ENCODE assay signal across 26 cellular contexts in the genomic region with DNA sequence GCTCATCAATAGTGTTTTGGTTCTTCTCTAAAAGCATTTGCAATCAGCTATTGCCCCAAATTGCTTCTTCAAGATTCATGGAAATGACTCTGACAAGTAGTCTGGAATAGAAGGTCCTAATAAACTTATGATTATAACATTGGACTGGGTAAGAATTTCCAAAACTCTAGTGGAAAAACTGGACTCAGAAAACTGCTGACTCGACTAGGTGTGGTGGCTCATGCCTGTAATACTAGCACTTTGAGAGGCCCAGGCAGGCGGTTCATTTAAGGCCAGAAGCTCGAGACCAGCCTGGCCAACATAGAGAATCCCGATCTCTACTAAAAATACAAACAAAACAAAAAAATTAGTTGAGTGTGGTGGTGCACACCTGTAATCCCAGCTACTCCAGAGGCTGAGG. TPM values are rescaled to one million over a fixed set of nuclear protein-coding genes. Genes with fewer than 3 reads are reported as not detected.
DNase-seq lines count a peak whose midpoint lies in the region; ATAC-seq, FAIRE-seq and TF ChIP-seq lines count a peak whose summit lies in the region.
"Had no signal": no experiment of that assay in that cellular context is flagged by ENCODE, and none has a peak within 500 bp of the region (broad histone marks: within the 10 kb centered on the region; RNA-seq: fewer than 3 reads in every experiment).

No MANE protein-coding gene starts in this region.

- intact Hi-C loops in K562 (cut with micrococcal nuclease) (no loop called here), esophagus squamous epithelium (cut with DNase I) (no loop called here)

- no peak overlapping the region for H2AFZ ChIP-seq in K562 (ENCODE audit: low read depth, low read length)
- H2AFZ ChIP-seq: GM23338 had no signal

- no peaks in the 10 kb centered on the region for H4K20me1 ChIP-seq in K562 (replicated peaks; ENCODE audit: control insufficient read depth, insufficient read depth, low read length)
- H4K20me1 ChIP-seq: BLaER1 treated with 17β-estradiol and CSF1 and Interleukin-3, amounts not matched to agents 10 nM and 100 nM had no signal

- FAIRE-seq in K562 (lab: Jason Lieb, UNC) (no peak), small intestine (lab: Jason Lieb, UNC) (no peak)
- FAIRE-seq: A204.1, D721Med, GM12891, GM18507 had no signal

- H3K36me3 ChIP-seq in K562 (ENCODE audit: control insufficient read depth, insufficient read depth, low read length), result no peaks in the 10 kb centered on the region
- no peaks in the 10 kb centered on the region for H3K36me3 ChIP-seq in small intestine (ENCODE audit: control insufficient read depth in 2 of 2, insufficient read depth in 2 of 2, low read length in 2 of 2)
- no peaks in the 10 kb centered on the region for H3K36me3 ChIP-seq in esophagus squamous epithelium
- H3K36me3 ChIP-seq: BE2C; BLaER1 treated with 17β-estradiol and CSF1 and Interleukin-3, amounts not matched to agents 10 nM and 100 nM had no signal

- TF ChIP-seq EP300 in K562 (IDR thresholded peaks at IDR 0.05; ENCODE audit: low read length), result no peak

- H3K27ac ChIP-seq in K562 (ENCODE audit: extremely low read depth, low read depth, low read length) (no peak overlapping the region), small intestine (ENCODE audit: low read depth in 1 of 2, low read length in 1 of 2) (no peak overlapping the region), esophagus squamous epithelium (no peak overlapping the region)
- H3K27ac ChIP-seq: 22Rv1; BLaER1 treated with 17β-estradiol and CSF1 and Interleukin-3, amounts not matched to agents 10 nM and 100 nM had no signal

- no peak for TF ChIP-seq CTCF in K562 (IDR thresholded peaks at IDR 0.05 in 2 of 3, conservative IDR thresholded peaks at IDR 0.05 in 1 of 3; ENCODE audit: insufficient read depth in 2 of 3, low read depth in 1 of 3, low read length in 3 of 3)
- TF ChIP-seq CTCF in esophagus squamous epithelium (IDR thresholded peaks at IDR 0.05), result no peak

- 0 out of 4 replicates have a peak overlapping the region, but pooled peaks of 1 of the 2 experiments have one; percentile 11 for H3K9ac ChIP-seq in K562 (ENCODE audit: insufficient read depth in 1 of 2, low read depth in 2 of 2, low read length in 2 of 2)
- H3K9ac ChIP-seq: BLaER1 treated with 17β-estradiol and CSF1 and Interleukin-3, amounts not matched to agents 10 nM and 100 nM had no signal

- CTCF ChIA-PET in K562 (lab: Yijun Ruan, JAX; ENCODE audit: low intra/inter-chr PET ratio), result no interaction called here

- WGBS in K562 (ENCODE audit: insufficient coverage, low coverage, missing lambda C conversion rate), result 40% methylated on average over 4 of the region's 4 CpGs
- WGBS in small intestine, 3 donors, result 88 to 91% (median 91%) methylated on average over 4 of the region's 4 CpGs
- 89% methylated on average over 4 of the region's 4 CpGs for WGBS in esophagus squamous epithelium, 2 donors

- H3K27ac Mint-ChIP-seq in natural killer cell treated with Interleukin-12 subunit alpha and Interleukin-12 subunit beta and Interleukin-15 and Interleukin-18, amount 100 ng/mL, for 72 hours, result no peak overlapping the region
- H3K27ac Mint-ChIP-seq: CD14-positive monocyte; CD4-positive, alpha-beta T cell; CD8-positive, alpha-beta memory T cell; GM23338; H9 had no signal

- H3K9me1 ChIP-seq in K562 (ENCODE audit: control insufficient read depth, insufficient read depth, low read length), result no peaks in the 10 kb centered on the region

- TF ChIP-seq RAD21 in K562 (CRISPR knock-in tag; conservative IDR thresholded peaks at IDR 0.05 in 1 of 2, IDR thresholded peaks at IDR 0.05 in 1 of 2), result no peak

- H3K4me3 Mint-ChIP-seq in natural killer cell treated with Interleukin-12 subunit alpha and Interleukin-12 subunit beta and Interleukin-15 and Interleukin-18, amount 100 ng/mL, for 72 hours, result no peak overlapping the region
- H3K4me3 Mint-ChIP-seq: CD14-positive monocyte; CD4-positive, alpha-beta T cell; CD8-positive, alpha-beta memory T cell; GM23338; H9 had no signal

- no peaks in the 10 kb centered on the region for H3K36me3 Mint-ChIP-seq in natural killer cell treated with Interleukin-12 subunit alpha and Interleukin-12 subunit beta and Interleukin-15 and Interleukin-18, amount 100 ng/mL, for 72 hours
- H3K36me3 Mint-ChIP-seq: CD14-positive monocyte; CD8-positive, alpha-beta memory T cell had no signal

- peaks cover 0 to 3% of the 10 kb centered on the region in 2 donors for H3K4me1 Mint-ChIP-seq in natural killer cell treated with Interleukin-12 subunit alpha and Interleukin-12 subunit beta and Interleukin-15 and Interleukin-18, amount 100 ng/mL, for 72 hours (ENCODE audit: low read depth in 2 of 2)

- H3K27me3 Mint-ChIP-seq in natural killer cell treated with Interleukin-12 subunit alpha and Interleukin-12 subunit beta and Interleukin-15 and Interleukin-18, amount 100 ng/mL, for 72 hours, result no peaks in the 10 kb centered on the region
- H3K27me3 Mint-ChIP-seq: CD4-positive, alpha-beta T cell; CD8-positive, alpha-beta memory T cell had no signal

- H3K4me1 ChIP-seq in K562 (replicated peaks in 1 of 2; ENCODE audit: control insufficient read depth in 2 of 2, insufficient read depth in 2 of 2, low read length in 2 of 2) (no peaks in the 10 kb centered on the region; a peak in 2 of 5 replicates), small intestine (ENCODE audit: control insufficient read depth in 2 of 2, insufficient read depth in 1 of 2, low read depth in 1 of 2, low read length in 1 of 2) (no peaks in the 10 kb centered on the region), esophagus squamous epithelium (peaks cover 0 to 42% (median 13%) of the 10 kb centered on the region in 3 donors)
- H3K4me1 ChIP-seq: BE2C had no signal

- H3K27me3 ChIP-seq in K562 (ENCODE audit: control insufficient read depth in 2 of 2, insufficient read depth in 2 of 2, low read length in 2 of 2), result no peaks in the 10 kb centered on the region
- H3K27me3 ChIP-seq in small intestine (ENCODE audit: control insufficient read depth in 2 of 2, insufficient read depth in 2 of 2, low read length in 2 of 2), result no peaks in the 10 kb centered on the region
- no peaks in the 10 kb centered on the region for H3K27me3 ChIP-seq in esophagus squamous epithelium
- H3K27me3 ChIP-seq: BE2C; BLaER1 treated with 17β-estradiol and CSF1 and Interleukin-3, amounts not matched to agents 10 nM and 100 nM had no signal

- TF ChIP-seq POLR2A in K562 (conservative IDR thresholded peaks at IDR 0.05), result no peak
- TF ChIP-seq POLR2A in erythroblast (IDR thresholded peaks at IDR 0.05; ENCODE audit: low read length), result no peak
- TF ChIP-seq POLR2A in esophagus squamous epithelium (IDR thresholded peaks at IDR 0.05), result no peak

- POLR2A ChIA-PET in K562 (lab: Yijun Ruan, JAX), result interaction anchor here (1.1 kb wide), 1 partner anchor 125 kb away, joined by 3 read pairs; a partner anchor contains a TSS

- H3K9me3 Mint-ChIP-seq in natural killer cell treated with Interleukin-12 subunit alpha and Interleukin-12 subunit beta and Interleukin-15 and Interleukin-18, amount 100 ng/mL, for 72 hours, result no peaks in the 10 kb centered on the region
- H3K9me3 Mint-ChIP-seq: CD14-positive monocyte; CD4-positive, alpha-beta T cell; CD8-positive, alpha-beta memory T cell; GM23338; H9 had no signal

- BruUV-seq in K562 (replicated peaks; lab: Mats Ljungman, UMichigan), result no TSS peak

- H3K9me3 ChIP-seq in K562 (replicated peaks; ENCODE audit: control insufficient read depth, insufficient read depth, low read depth, low read length), result no peaks in the 10 kb centered on the region
- no peaks in the 10 kb centered on the region for H3K9me3 ChIP-seq in small intestine (ENCODE audit: control insufficient read depth, low read depth)
- no peaks in the 10 kb centered on the region for H3K9me3 ChIP-seq in esophagus squamous epithelium
- H3K9me3 ChIP-seq: BE2C; BLaER1 treated with 17β-estradiol and CSF1 and Interleukin-3, amounts not matched to agents 10 nM and 100 nM had no signal

- H3K4me3 ChIP-seq in K562 (no peak overlapping the region), small intestine (ENCODE audit: low read depth in 1 of 2, low read length in 2 of 2) (no peak overlapping the region), esophagus squamous epithelium (no peak overlapping the region)
- H3K4me3 ChIP-seq: BLaER1 treated with 17β-estradiol and CSF1 and Interleukin-3, amounts not matched to agents 10 nM and 100 nM; GM23338 had no signal

- peak; percentile 22 for DNase-seq in activated effector memory CD4-positive, alpha-beta T cell treated with anti-CD3 and anti-CD28 coated beads, Interleukin-2, amount 50 U/mL, for 16 hours
- no peak for DNase-seq in activated effector memory CD4-positive, alpha-beta T cell treated with Interleukin-2 at 50 U/mL for 16 hours
- DNase-seq in K562 (ENCODE audit: extremely low read depth in 1 of 4, low spot score in 3 of 4), result no peak
- peak; percentile 32 to 50 for DNase-seq in erythroblast (lab: John Stamatoyannopoulos, UW)
- DNase-seq in small intestine, result no peak
- no peak for DNase-seq in esophagus squamous epithelium (lab: John Stamatoyannopoulos, UW)
- DNase-seq in NCI-H187 treated with DMSO at 0.1 percent for 48 hours (lab: John Stamatoyannopoulos, UW), result no peak
- no peak for DNase-seq in natural killer cell treated with Interleukin-12 subunit alpha and Interleukin-12 subunit beta and Interleukin-15 and Interleukin-18, amount 100 ng/mL, for 72 hours (ENCODE audit: low spot score)
- DNase-seq: ACHN; AML-193; BE2C; CD4-positive, alpha-beta T cell; DMS53; DMS79 treated with DMSO at 0.1 percent for 48 hours; GF-D8; H9 had no signal

- in situ Hi-C loops in K562 (cut with MboI), result no loop called here

- H3K79me2 ChIP-seq in K562 (ENCODE audit: control insufficient read depth, insufficient read depth, low read length), result no peaks in the 10 kb centered on the region

- H3K4me2 ChIP-seq in K562 (ENCODE audit: insufficient read depth, low read length), result no peak overlapping the region
- H3K4me2 ChIP-seq: BLaER1 treated with 17β-estradiol and CSF1 and Interleukin-3, amounts not matched to agents 10 nM and 100 nM; GM23338 had no signal

- ATAC-seq in K562, result no peak
- ATAC-seq in natural killer cell treated with Interleukin-12 subunit alpha and Interleukin-12 subunit beta and Interleukin-15 and Interleukin-18, amount 100 ng/mL, for 72 hours, result no peak
- ATAC-seq: GM23338, HCT116 had no signal

RNA-seq across cellular contexts. Expression of a gene that starts 15.5 kb away (rescaled TPM):
- total RNA-seq in K562 (2011; cell fraction: chromatin; rRNA removed; ENCODE audit: low replicate concordance), result 290 and 653 TPM in 2 replicates
- total RNA-seq in K562 (2011; cell fraction: nucleolus; rRNA removed), result 340 and 358 TPM in 2 replicates
- 338 and 343 TPM in 2 replicates for total RNA-seq in K562 (2011; cell fraction: nucleoplasm; rRNA removed)
- total RNA-seq in K562 (2014; rRNA removed), result 61.1 and 83.7 TPM in 2 replicates
- total RNA-seq in K562 (2014; rRNA removed; fragmentation: Illumina TruSeq; extraction: Trizol), result 44.7 and 55.7 TPM in 2 replicates
- 67.4 and 67.7 TPM in 2 replicates for total RNA-seq in K562 (2015; rRNA removed; fragmentation: Illumina TruSeq; extraction: Trizol)
- total RNA-seq in K562 (2021), result 120 and 127 TPM in 2 replicates
- polyA plus RNA-seq in K562 (2011; rRNA removed), result 90.8 and 133 TPM in 2 replicates
- 112 and 119 TPM in 2 replicates for polyA plus RNA-seq in K562 (2011; cell fraction: cytosol; rRNA removed)
- 493 and 545 TPM in 2 replicates for polyA plus RNA-seq in K562 (2011; cell fraction: nucleus; rRNA removed)
- polyA plus RNA-seq in K562 (2012), result 76.0 and 79.7 TPM in 2 replicates
- 108 and 132 TPM in 2 replicates for polyA plus RNA-seq in K562 (2014; fragmentation: Illumina TruSeq; extraction: Trizol)
- polyA plus RNA-seq in K562 (2014; fragmentation: Nextera tagmentation; extraction: Ambion mirVana), result 1 to 10 TPM; 1.1 TPM
- polyA plus RNA-seq in K562 (2014; rRNA removed), result 85.4 and 108 TPM in 2 replicates
- polyA minus RNA-seq in K562 (2011; rRNA and poly(A)+ RNA removed), result 47.0 and 54.6 TPM in 2 replicates
- 48.0 and 50.7 TPM in 2 replicates for polyA minus RNA-seq in K562 (2011; cell fraction: cytosol; rRNA and poly(A)+ RNA removed)
- 66.6 and 101 TPM in 2 replicates for polyA minus RNA-seq in K562 (2011; cell fraction: nucleus; rRNA and poly(A)+ RNA removed)
- 10 to 100 TPM; 19.2 to 72.2 (median 24.9) TPM for polyA plus RNA-seq in small intestine
- 10 to 100 TPM; 59.0 to 84.7 (median 69.0) TPM for total RNA-seq in esophagus squamous epithelium
- 100 to 1,000 TPM; 131 to 180 TPM for total RNA-seq in natural killer cell treated with Interleukin-12 subunit alpha and Interleukin-12 subunit beta and Interleukin-15 and Interleukin-18, amount 100 ng/mL, for 72 hours

RNA-seq across cellular contexts. Expression of a gene that starts 47.5 kb away (rescaled TPM):
- 54.6 and 104 TPM in 2 replicates for total RNA-seq in K562 (2011; cell fraction: chromatin; rRNA removed; ENCODE audit: low replicate concordance)
- total RNA-seq in K562 (2011; cell fraction: nucleolus; rRNA removed), result 38.6 and 39.2 TPM in 2 replicates
- 46.7 and 47.2 TPM in 2 replicates for total RNA-seq in K562 (2011; cell fraction: nucleoplasm; rRNA removed)
- 15.8 and 18.7 TPM in 2 replicates for total RNA-seq in K562 (2014; rRNA removed)
- total RNA-seq in K562 (2014; rRNA removed; fragmentation: Illumina TruSeq; extraction: Trizol), result 3.3 and 4.0 TPM in 2 replicates
- 9.6 and 11.0 TPM in 2 replicates for total RNA-seq in K562 (2015; rRNA removed; fragmentation: Illumina TruSeq; extraction: Trizol)
- total RNA-seq in K562 (2021), result 26.1 and 27.3 TPM in 2 replicates
- 21.6 and 24.9 TPM in 2 replicates for polyA plus RNA-seq in K562 (2011; rRNA removed)
- 20.1 and 41.9 TPM in 2 replicates for polyA plus RNA-seq in K562 (2011; cell fraction: cytosol; rRNA removed)
- 26.9 and 32.6 TPM in 2 replicates for polyA plus RNA-seq in K562 (2011; cell fraction: nucleus; rRNA removed)
- 14.8 and 15.2 TPM in 2 replicates for polyA plus RNA-seq in K562 (2012)
- 15.2 and 18.3 TPM in 2 replicates for polyA plus RNA-seq in K562 (2014; fragmentation: Illumina TruSeq; extraction: Trizol)
- polyA plus RNA-seq in K562 (2014; fragmentation: Nextera tagmentation; extraction: Ambion mirVana), result under 1 TPM; 0.08 to 0.66 TPM
- polyA plus RNA-seq in K562 (2014; rRNA removed), result 14.7 and 20.5 TPM in 2 replicates
- polyA minus RNA-seq in K562 (2011; rRNA and poly(A)+ RNA removed), result 25.2 and 45.6 TPM in 2 replicates
- 13.1 and 23.2 TPM in 2 replicates for polyA minus RNA-seq in K562 (2011; cell fraction: cytosol; rRNA and poly(A)+ RNA removed)
- 12.1 and 14.4 TPM in 2 replicates for polyA minus RNA-seq in K562 (2011; cell fraction: nucleus; rRNA and poly(A)+ RNA removed)
- 10 to 100 TPM in 1 of 3 donors, 1 to 10 TPM in 2; 5.1 to 13.2 (median 7.3) TPM for polyA plus RNA-seq in small intestine
- 10 to 100 TPM in 2 of 4 donors, 1 to 10 TPM in 2; 10.0 to 14.1 (median 11.7) TPM for total RNA-seq in esophagus squamous epithelium
- 10 to 100 TPM; 18.1 to 33.5 TPM for total RNA-seq in natural killer cell treated with Interleukin-12 subunit alpha and Interleukin-12 subunit beta and Interleukin-15 and Interleukin-18, amount 100 ng/mL, for 72 hours

RNA-seq across cellular contexts. Expression of a gene that starts 47.8 kb away (rescaled TPM):
- total RNA-seq in K562 (2011; cell fraction: chromatin; rRNA removed; ENCODE audit: low replicate concordance), result 107 and 382 TPM in 2 replicates
- total RNA-seq in K562 (2011; cell fraction: nucleolus; rRNA removed), result 428 and 489 TPM in 2 replicates
- 273 and 275 TPM in 2 replicates for total RNA-seq in K562 (2011; cell fraction: nucleoplasm; rRNA removed)
- total RNA-seq in K562 (2014; rRNA removed), result 112 and 167 TPM in 2 replicates
- total RNA-seq in K562 (2014; rRNA removed; fragmentation: Illumina TruSeq; extraction: Trizol), result 25.6 and 32.7 TPM in 2 replicates
- 63.5 and 72.9 TPM in 2 replicates for total RNA-seq in K562 (2015; rRNA removed; fragmentation: Illumina TruSeq; extraction: Trizol)
- total RNA-seq in K562 (2021), result 121 and 128 TPM in 2 replicates
- polyA plus RNA-seq in K562 (2011; rRNA removed), result 72.7 and 167 TPM in 2 replicates
- polyA plus RNA-seq in K562 (2011; cell fraction: cytosol; rRNA removed), result 103 and 259 TPM in 2 replicates
- 92.2 and 141 TPM in 2 replicates for polyA plus RNA-seq in K562 (2011; cell fraction: nucleus; rRNA removed)
- polyA plus RNA-seq in K562 (2012), result 172 and 394 TPM in 2 replicates
- 79.3 and 129 TPM in 2 replicates for polyA plus RNA-seq in K562 (2014; fragmentation: Illumina TruSeq; extraction: Trizol)
- polyA plus RNA-seq in K562 (2014; fragmentation: Nextera tagmentation; extraction: Ambion mirVana), result 1 to 10 TPM; 2.3 to 5.8 TPM
- polyA plus RNA-seq in K562 (2014; rRNA removed), result 81.6 and 91.2 TPM in 2 replicates
- polyA minus RNA-seq in K562 (2011; rRNA and poly(A)+ RNA removed), result 36.8 and 45.4 TPM in 2 replicates
- polyA minus RNA-seq in K562 (2011; cell fraction: cytosol; rRNA and poly(A)+ RNA removed), result 168 and 196 TPM in 2 replicates
- polyA minus RNA-seq in K562 (2011; cell fraction: nucleus; rRNA and poly(A)+ RNA removed), result 38.8 and 46.8 TPM in 2 replicates
- 100 to 1,000 TPM in 1 of 3 donors, 10 to 100 TPM in 2; 48.1 to 126 (median 61.6) TPM for polyA plus RNA-seq in small intestine
- total RNA-seq in esophagus squamous epithelium, result 100 to 1,000 TPM in 3 of 4 donors, 10 to 100 TPM in 1; 56.8 to 163 (median 128) TPM
- 10 to 100 TPM; 67.4 to 92.0 TPM for total RNA-seq in natural killer cell treated with Interleukin-12 subunit alpha and Interleukin-12 subunit beta and Interleukin-15 and Interleukin-18, amount 100 ng/mL, for 72 hours

Comparison
In these comparisons a context has a peak if more than half of its experiments do, and no peak if none do; other contexts are left out.
1. DNase-seq: peak in activated effector memory CD4-positive, alpha-beta T cell treated with anti-CD3 and anti-CD28 coated beads, Interleukin-2, amount 50 U/mL, for 16 hours (single experiment) and erythroblast (2 of 2); none in activated effector memory CD4-positive, alpha-beta T cell treated with Interleukin-2 at 50 U/mL for 16 hours (single experiment), K562 (0 of 4), small intestine (single experiment), esophagus squamous epithelium (single experiment), NCI-H187 treated with DMSO at 0.1 percent for 48 hours (single experiment) and natural killer cell treated with Interleukin-12 subunit alpha and Interleukin-12 subunit beta and Interleukin-15 and Interleukin-18, amount 100 ng/mL, for 72 hours (single experiment).